In the genomic region with DNA sequence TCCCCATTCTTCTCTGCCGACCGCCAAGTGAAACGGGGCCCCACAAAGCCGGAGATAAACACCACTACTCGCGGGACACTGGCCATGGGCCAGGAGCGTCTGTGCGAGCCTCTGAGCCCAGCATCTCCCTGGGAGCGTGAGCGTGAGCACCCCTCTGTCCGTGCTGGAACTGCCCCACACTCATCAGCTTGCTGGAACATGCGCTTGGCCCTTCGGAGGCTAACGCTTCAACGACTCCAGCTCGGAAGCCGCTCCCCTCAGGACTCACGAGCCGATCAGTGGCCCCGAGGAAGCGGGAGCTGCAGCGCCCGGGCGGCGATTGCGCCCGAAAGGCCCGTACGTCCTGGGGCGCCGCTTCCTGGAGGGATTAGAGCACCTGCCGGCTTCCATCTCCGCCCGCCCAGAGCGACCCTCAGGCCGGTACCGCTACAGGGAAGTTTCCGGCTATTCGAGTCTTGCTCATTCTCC, we compare ENCODE assay signal across 8 cellular contexts. TPM values are rescaled to one million over a fixed set of nuclear protein-coding genes. Genes with fewer than 3 reads are reported as not detected.
A peak's percentile ranks its signal among the peaks of the same experiment; 100 is the strongest.
DNase-seq lines count a peak whose midpoint lies in the region; ATAC-seq and TF ChIP-seq lines count a peak whose summit lies in the region.

No MANE protein-coding gene starts in this region.

- H3K36me3 ChIP-seq in iPS-15b (ENCODE audit: control insufficient read depth, insufficient read depth, low read length) (no peaks in the 10 kb centered on the region), smooth muscle cell (ENCODE audit: low read depth) (no peaks in the 10 kb centered on the region)

- H3K4me3 ChIP-seq in iPS-15b (ENCODE audit: low read depth, low read length) (peak overlapping the region; percentile 64), smooth muscle cell (peak overlapping the region; percentile 54)

- peaks cover 42% of the 10 kb centered on the region for H4K20me1 ChIP-seq in smooth muscle cell (ENCODE audit: low read depth)

- ATAC-seq in HG03139 (IDR thresholded peaks at IDR 0.05; ENCODE audit: unreplicated experiment) (no peak), HG03025 (IDR thresholded peaks at IDR 0.05; ENCODE audit: low FRiP score, unreplicated experiment) (no peak)

- peaks cover 49% of the 10 kb centered on the region for H3K27me3 ChIP-seq in iPS-15b (ENCODE audit: control insufficient read depth, insufficient read depth, low read length)
- H3K27me3 ChIP-seq in smooth muscle cell (ENCODE audit: low read depth): peaks cover 30% of the 10 kb centered on the region

- H3K27ac ChIP-seq in smooth muscle cell (ENCODE audit: low read depth): no peak overlapping the region

- H3F3A ChIP-seq in smooth muscle cell (ENCODE audit: low read depth): peaks cover 9% of the 10 kb centered on the region

- peak; percentile 12 for DNase-seq in CD1c-positive myeloid dendritic cell (ENCODE audit: extremely low spot score)
- DNase-seq in HuH-7.5 (ENCODE audit: low spot score): peak; percentile 27
- DNase-seq in astrocyte of the hippocampus (ENCODE audit: low read depth, low spot score): peak; percentile 67
- no peak for DNase-seq in smooth muscle cell (lab: John Stamatoyannopoulos, UW; ENCODE audit: unreplicated experiment)
- DNase-seq in HPDE6-E6E7 (ENCODE audit: extremely low spot score): no peak

- H3K9ac ChIP-seq in iPS-15b (ENCODE audit: low read depth, low read length) (no peak overlapping the region), smooth muscle cell (ENCODE audit: low read depth) (no peak overlapping the region)

- no peak for TF ChIP-seq CTCF in smooth muscle cell (IDR thresholded peaks at IDR 0.05; ENCODE audit: borderline replicate concordance, insufficient read depth, poor library complexity, severe bottlenecking)

- H3K79me2 ChIP-seq in smooth muscle cell (ENCODE audit: low read depth): no peaks in the 10 kb centered on the region

- peak overlapping the region; percentile 97 for H3K4me2 ChIP-seq in smooth muscle cell

- no peaks in the 10 kb centered on the region for H3K9me3 ChIP-seq in iPS-15b (ENCODE audit: control insufficient read depth, insufficient read depth, low read length)
- no peaks in the 10 kb centered on the region for H3K9me3 ChIP-seq in smooth muscle cell (replicated peaks; ENCODE audit: low read depth)

- H2AFZ ChIP-seq in smooth muscle cell (ENCODE audit: low read depth): no peak overlapping the region

- WGBS in smooth muscle cell (ENCODE audit: low lambda C conversion rate): 3% methylated on average over 39 of the region's 39 CpGs

- peaks cover 10% of the 10 kb centered on the region for H3K4me1 ChIP-seq in iPS-15b (ENCODE audit: control insufficient read depth, insufficient read depth, low read length)
- H3K4me1 ChIP-seq in smooth muscle cell (ENCODE audit: low read depth): peaks cover 22% of the 10 kb centered on the region

RNA-seq across cellular contexts. Expression of gene TLL2, which starts 1.2 kb away (rescaled TPM):
- total RNA-seq in smooth muscle cell: 0.18 and 0.45 TPM in 2 replicates
- polyA plus RNA-seq in smooth muscle cell: 0.04 TPM in 1 of 2 replicates, not detected in the other

Comparison
In these comparisons a context has a peak if more than half of its experiments do, and no peak if none do; other contexts are left out.
1. DNase-seq: peak in CD1c-positive myeloid dendritic cell (single experiment), HuH-7.5 (single experiment) and astrocyte of the hippocampus (single experiment); none in smooth muscle cell (single experiment) and HPDE6-E6E7 (single experiment).